ENCODE assay signal across 20 cellular contexts in the genomic region with DNA sequence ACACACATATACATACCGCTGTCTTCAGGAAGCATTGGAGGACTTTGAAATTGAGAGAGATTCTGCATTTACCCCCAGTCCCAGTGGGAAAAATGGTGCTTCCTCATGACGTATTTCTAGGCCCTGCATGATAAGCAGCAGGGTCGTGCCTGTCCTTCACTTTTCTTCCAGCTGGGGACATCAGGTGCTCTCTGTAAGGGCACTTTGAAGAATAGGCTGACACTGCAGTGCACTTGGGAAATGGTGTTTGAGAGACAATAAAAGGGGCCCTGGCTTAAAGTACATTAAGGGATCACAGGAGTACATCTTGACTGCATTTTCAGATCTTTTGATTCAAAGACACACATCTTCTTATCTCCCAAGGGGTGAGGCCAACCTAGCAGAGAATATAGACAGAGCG.
DNase-seq lines count a peak whose midpoint lies in the region; FAIRE-seq and TF ChIP-seq lines count a peak whose summit lies in the region.
"Had no signal": no experiment of that assay in that cellular context is flagged by ENCODE, and none has a peak within 500 bp of the region (broad histone marks: within the 10 kb centered on the region; RNA-seq: fewer than 3 reads in every experiment).

No MANE protein-coding gene starts in this region.

- no peaks in the 10 kb centered on the region for H3K9me2 ChIP-seq in OCI-LY1 (ENCODE audit: low read depth, low read length)
- H3K9me2 ChIP-seq in neural cell (ENCODE audit: insufficient read depth, low read length): no peaks in the 10 kb centered on the region

- H3K79me2 ChIP-seq in OCI-LY1 (ENCODE audit: insufficient read depth, low read length) (no peaks in the 10 kb centered on the region), neural cell (replicated peaks; ENCODE audit: insufficient read depth, low read length) (no peaks in the 10 kb centered on the region)

- H2AFZ ChIP-seq in OCI-LY1 (ENCODE audit: low read length) (no peak overlapping the region), neural cell (ENCODE audit: low read depth, low read length) (no peak overlapping the region)
- H2AFZ ChIP-seq: GM23338, PC-9 had no signal

- DNase-seq in H7: peak; percentile 9
- no peak for DNase-seq in endodermal cell
- no peak for DNase-seq in NCI-H1436 treated with DMSO at 0.1 percent for 48 hours (lab: John Stamatoyannopoulos, UW)
- no peak for DNase-seq in kidney
- no peak for DNase-seq in germinal center (ENCODE audit: low spot score)
- DNase-seq: CD8-positive, alpha-beta T cell; DMS53; HFFc6; MM.1S; NCI-H1092; NCI-H146; NCI-H2081; PC-9 had no signal

- TF ChIP-seq EP300 in neural cell (conservative IDR thresholded peaks at IDR 0.05; ENCODE audit: poor library complexity, severe bottlenecking): no peak

- no peaks in the 10 kb centered on the region for H3F3A ChIP-seq in OCI-LY1 (ENCODE audit: insufficient read depth, low read length)
- H3F3A ChIP-seq in neural cell (ENCODE audit: insufficient read depth, low read length, poor library complexity, severe bottlenecking): no peaks in the 10 kb centered on the region

- H3K9me3 Mint-ChIP-seq in endodermal cell: peaks cover 24% of the 10 kb centered on the region
- H3K9me3 Mint-ChIP-seq: CD8-positive, alpha-beta T cell had no signal

- H4K20me1 ChIP-seq in OCI-LY1 (ENCODE audit: insufficient read depth, low read length): no peaks in the 10 kb centered on the region
- H4K20me1 ChIP-seq in neural cell (ENCODE audit: insufficient read depth): no peaks in the 10 kb centered on the region
- H4K20me1 ChIP-seq: BLaER1 had no signal

- WGBS in endodermal cell (ENCODE audit: insufficient coverage in 1 of 2, insufficient read length in 1 of 2), 2 experiments: 78 to 91% methylated on average over 3 to 4 of the region's 4 CpGs

- H3K27ac Mint-ChIP-seq in endodermal cell: no peak overlapping the region
- H3K27ac Mint-ChIP-seq: CD8-positive, alpha-beta T cell; GM23338; HFFc6 had no signal

- H3K9me3 ChIP-seq in OCI-LY1 (ENCODE audit: low read length) (no peaks in the 10 kb centered on the region), endodermal cell (ENCODE audit: control insufficient read depth, low read length) (peaks cover 2% of the 10 kb centered on the region), neural cell (ENCODE audit: low read length) (no peaks in the 10 kb centered on the region), kidney (ENCODE audit: control insufficient read depth in 1 of 2, low read length in 2 of 2) (no peaks in the 10 kb centered on the region)
- H3K9me3 ChIP-seq: A549 had no signal

- no peak for FAIRE-seq in kidney (lab: Jason Lieb, UNC)
- FAIRE-seq: A549, GM12892, GM18507 had no signal

- H3K4me2 ChIP-seq in OCI-LY1 (ENCODE audit: low read length) (no peak overlapping the region), neural cell (ENCODE audit: low read length) (no peak overlapping the region)
- H3K4me2 ChIP-seq: A549, BLaER1, GM23338, PC-9 had no signal

- intact Hi-C loops in kidney (cut with DNase I): no loop called here

- H3K9ac ChIP-seq in OCI-LY1 (ENCODE audit: low read length): no peak overlapping the region
- H3K9ac ChIP-seq in endodermal cell (ENCODE audit: extremely low read depth, low read length, poor library complexity, severe bottlenecking): no peak overlapping the region
- no peak overlapping the region for H3K9ac ChIP-seq in neural cell (ENCODE audit: low read length)
- no peak overlapping the region for H3K9ac ChIP-seq in kidney (ENCODE audit: low read length in 2 of 2)
- H3K9ac ChIP-seq: BLaER1 had no signal

- TF ChIP-seq CTCF in OCI-LY1 (IDR thresholded peaks at IDR 0.05; ENCODE audit: low read length) (peak; percentile 31; the same call in 1 of the 2 replicates), endodermal cell (conservative IDR thresholded peaks at IDR 0.05) (peak; percentile 32), neural cell (IDR thresholded peaks at IDR 0.05; ENCODE audit: poor library complexity, severe bottlenecking) (peak; percentile 41), kidney (IDR thresholded peaks at IDR 0.05; ENCODE audit: borderline replicate concordance, extremely low read depth, insufficient read depth) (no peak)

- TF ChIP-seq RAD21 in neural cell (conservative IDR thresholded peaks at IDR 0.05): peak; percentile 58

- H3K27ac ChIP-seq in OCI-LY1 (ENCODE audit: low read depth, low read length, poor library complexity, severe bottlenecking) (no peak overlapping the region), endodermal cell (ENCODE audit: low read depth, low read length) (no peak overlapping the region), neural cell (ENCODE audit: low read length) (peak overlapping the region; percentile 46), kidney (ENCODE audit: low read depth in 2 of 2, low read length in 2 of 2) (no peak overlapping the region)
- H3K27ac ChIP-seq: A549, BLaER1, PC-9 had no signal

- H3K4me3 ChIP-seq in H7 (ENCODE audit: insufficient read depth, low read depth, low read length) (no peak overlapping the region), OCI-LY1 (ENCODE audit: low read depth, low read length, poor library complexity, severe bottlenecking) (no peak overlapping the region), endodermal cell (ENCODE audit: low read length) (no peak overlapping the region), neural cell (ENCODE audit: low read length) (peak overlapping the region; percentile 29), kidney (ENCODE audit: low read length in 2 of 2) (no peak overlapping the region)
- H3K4me3 ChIP-seq: A549, BLaER1, GM23338, PC-9 had no signal

- H3K36me3 Mint-ChIP-seq in endodermal cell (ENCODE audit: low read depth): no peaks in the 10 kb centered on the region
- H3K36me3 Mint-ChIP-seq: CD8-positive, alpha-beta T cell had no signal

- no peaks in the 10 kb centered on the region for H3K27me3 Mint-ChIP-seq in endodermal cell (ENCODE audit: insufficient read depth)

- H3K27me3 ChIP-seq in H7 (ENCODE audit: control insufficient read depth, insufficient read depth, low read length): no peaks in the 10 kb centered on the region
- H3K27me3 ChIP-seq in OCI-LY1 (ENCODE audit: insufficient read depth, low read length): no peaks in the 10 kb centered on the region
- H3K27me3 ChIP-seq in endodermal cell (ENCODE audit: control insufficient read depth, insufficient read depth, low read length, poor library complexity, severe bottlenecking): no peaks in the 10 kb centered on the region
- H3K27me3 ChIP-seq in neural cell (ENCODE audit: insufficient read depth, low read depth, low read length): no peaks in the 10 kb centered on the region
- H3K27me3 ChIP-seq: BLaER1 had no signal

- no peak overlapping the region for H3K4me3 Mint-ChIP-seq in endodermal cell
- H3K4me3 Mint-ChIP-seq: CD8-positive, alpha-beta T cell; GM23338; HFFc6 had no signal

- H3K36me3 ChIP-seq in H7 (replicated peaks; ENCODE audit: control insufficient read depth, insufficient read depth, low read length): no peaks in the 10 kb centered on the region
- H3K36me3 ChIP-seq in OCI-LY1 (ENCODE audit: insufficient read depth, low read length): no peaks in the 10 kb centered on the region
- H3K36me3 ChIP-seq in endodermal cell (ENCODE audit: control insufficient read depth, insufficient read depth, low read length): no peaks in the 10 kb centered on the region
- no peaks in the 10 kb centered on the region for H3K36me3 ChIP-seq in neural cell (ENCODE audit: insufficient read depth, low read length)
- H3K36me3 ChIP-seq in kidney (ENCODE audit: control insufficient read depth in 1 of 2, insufficient read depth in 2 of 2, low read length in 2 of 2): no peaks in the 10 kb centered on the region
- H3K36me3 ChIP-seq: BLaER1 had no signal

- H3K4me1 Mint-ChIP-seq in endodermal cell: peaks cover 6% of the 10 kb centered on the region
- H3K4me1 Mint-ChIP-seq: GM23338 had no signal

- H3K4me1 ChIP-seq in OCI-LY1 (ENCODE audit: insufficient read depth, low read length, severe bottlenecking): no peaks in the 10 kb centered on the region
- H3K4me1 ChIP-seq in endodermal cell (ENCODE audit: control insufficient read depth, insufficient read depth, low read length): no peaks in the 10 kb centered on the region
- H3K4me1 ChIP-seq in kidney (ENCODE audit: control insufficient read depth in 1 of 2, insufficient read depth in 1 of 2, low read depth in 1 of 2, low read length in 2 of 2): no peaks in the 10 kb centered on the region
- H3K4me1 ChIP-seq: A549, BLaER1 had no signal

TF ChIP-seq in neural cell, 6 proteins besides CTCF, POLR2A, EP300 and RAD21:
- TF ChIP-seq SMC3 (conservative IDR thresholded peaks at IDR 0.05; ENCODE audit: poor library complexity) (peak; percentile 54), POLR2AphosphoS5 (IDR thresholded peaks at IDR 0.05) (no peak)
